In the genomic region with DNA sequence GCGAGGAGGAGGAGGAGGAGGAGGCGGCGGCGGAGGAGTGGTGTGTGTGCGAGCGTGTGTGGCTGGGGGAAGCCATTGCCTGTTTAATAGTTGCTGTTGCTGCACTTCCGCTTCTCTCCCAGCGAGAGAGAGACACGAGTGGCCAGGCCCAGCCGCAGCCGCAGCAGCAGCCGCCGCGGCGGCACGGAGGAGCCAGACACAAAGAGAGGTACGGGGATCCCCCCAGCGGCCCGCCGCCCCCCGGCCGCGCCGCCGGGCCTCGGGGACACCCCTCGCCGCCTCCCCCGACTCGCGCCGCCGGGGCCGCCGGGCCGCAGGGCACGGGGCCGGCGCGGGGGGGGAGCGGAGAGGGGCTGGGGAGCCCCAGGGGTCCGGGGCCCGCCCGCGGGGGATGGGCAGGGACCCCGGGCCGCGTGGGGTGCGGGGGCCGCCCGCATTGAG, we compare ENCODE assay signal across 1 cellular context.
TF ChIP-seq lines count a peak whose summit lies in the region.

Gene UBE2E1 (plus strand): TSS at position 75 of the 441 bp plus-strand sequence. CDS start 1,315 bp downstream, outside the sequence.

TF ChIP-seq in SK-N-SH, 30 proteins besides CTCF, POLR2A, EP300 and RAD21 (continued from another document):
- TF ChIP-seq ZBTB33 (IDR thresholded peaks at IDR 0.05; ENCODE audit: borderline replicate concordance, low read depth) = no peak
TF ChIP-seq in SK-N-SH: peak in this region for 7.
